In the genomic region with DNA sequence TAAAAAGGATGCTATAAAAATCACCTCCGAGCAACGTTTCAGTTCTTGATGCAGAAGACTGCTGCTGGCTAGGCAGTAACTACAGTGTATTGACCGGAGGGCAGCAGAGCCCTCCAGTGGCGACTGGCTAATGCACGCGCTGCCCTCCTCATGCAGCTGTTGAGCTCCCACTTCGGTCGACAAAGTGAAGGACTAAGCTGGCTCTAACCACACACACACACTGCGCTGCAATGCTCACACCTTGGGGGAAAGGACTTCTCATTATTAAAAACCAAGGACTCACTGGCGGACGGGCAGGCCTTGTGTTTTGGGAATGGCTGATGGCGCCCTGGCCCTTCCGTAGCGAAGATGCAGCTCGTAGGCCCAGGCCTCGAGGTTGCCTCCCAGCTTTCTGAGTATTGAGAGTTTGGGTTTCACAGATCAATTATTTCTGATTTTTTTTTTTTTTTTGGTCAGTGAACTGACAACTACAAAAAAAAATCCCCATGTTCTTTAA, we compare ENCODE assay signal across 10 cellular contexts.
DNase-seq lines count a peak whose midpoint lies in the region; ATAC-seq, FAIRE-seq and TF ChIP-seq lines count a peak whose summit lies in the region.
"Had no signal": no experiment of that assay in that cellular context is flagged by ENCODE, and none has a peak within 500 bp of the region (broad histone marks: within the 10 kb centered on the region; RNA-seq: fewer than 3 reads in every experiment).

No MANE protein-coding gene starts in this region.

- H3K4me1 Mint-ChIP-seq in HFFc6 (ENCODE audit: low read depth) = peaks cover 7% of the 10 kb centered on the region; the same call in 1 of the 2 replicates
- no peaks in the 10 kb centered on the region for H3K4me1 Mint-ChIP-seq in activated naive CD8-positive, alpha-beta T cell treated with anti-CD3 and anti-CD28 coated beads for 36 hours
- peaks cover 4% of the 10 kb centered on the region for H3K4me1 Mint-ChIP-seq in stimulated activated memory B cell treated with anti-CD40 and anti-IgM and Interleukin-4, amounts not matched to agents 10 μg/mL and 1 μg/mL and 100 μg/mL, for 72 hours
- H3K4me1 Mint-ChIP-seq: naive B cell had no signal

- no peak for FAIRE-seq in kidney (lab: Jason Lieb, UNC)

- no peak overlapping the region for H3K27ac ChIP-seq in kidney (ENCODE audit: low read depth in 2 of 2, low read length in 2 of 2)

- no peak overlapping the region for H3K4me3 Mint-ChIP-seq in HFFc6
- no peak overlapping the region for H3K4me3 Mint-ChIP-seq in activated naive CD8-positive, alpha-beta T cell treated with anti-CD3 and anti-CD28 coated beads for 36 hours
- no peak overlapping the region for H3K4me3 Mint-ChIP-seq in stimulated activated memory B cell treated with anti-CD40 and anti-IgM and Interleukin-4, amounts not matched to agents 10 μg/mL and 1 μg/mL and 100 μg/mL, for 72 hours
- H3K4me3 Mint-ChIP-seq: naive B cell; T-helper 1 cell treated with Interleukin-12 subunit alpha and Interleukin-12 subunit beta and Interleukin-4 antibody, amounts not matched to agents 30 μg/mL and 1 μg/mL, for 36 hours had no signal

- peak; percentile 52 for TF ChIP-seq CTCF in BE2C (IDR thresholded peaks at IDR 0.05; ENCODE audit: low read depth, low read length)
- peak; percentile 37 for TF ChIP-seq CTCF in HFFc6 (IDR thresholded peaks at IDR 0.05)
- TF ChIP-seq CTCF in kidney (IDR thresholded peaks at IDR 0.05; ENCODE audit: borderline replicate concordance, extremely low read depth, insufficient read depth) = peak; percentile 34

- no peak overlapping the region for H3K4me3 ChIP-seq in BE2C (ENCODE audit: low read depth, low read length)
- H3K4me3 ChIP-seq in kidney (ENCODE audit: low read length in 2 of 2) = no peak overlapping the region

- H3K4me1 ChIP-seq in BE2C (no peaks in the 10 kb centered on the region), kidney (ENCODE audit: control insufficient read depth in 1 of 2, insufficient read depth in 1 of 2, low read depth in 1 of 2, low read length in 2 of 2) (no peaks in the 10 kb centered on the region)

- no peak for ATAC-seq in stimulated activated memory B cell treated with anti-CD40 and anti-IgM and Interleukin-4, amounts not matched to agents 10 μg/mL and 1 μg/mL and 100 μg/mL, for 72 hours

- H3K27me3 ChIP-seq in BE2C = no peaks in the 10 kb centered on the region

- no peak overlapping the region for H3K9ac ChIP-seq in kidney (ENCODE audit: low read length in 2 of 2)

- H3K36me3 Mint-ChIP-seq in HFFc6 (ENCODE audit: low read depth) = peaks cover 56% of the 10 kb centered on the region
- H3K36me3 Mint-ChIP-seq in activated naive CD8-positive, alpha-beta T cell treated with anti-CD3 and anti-CD28 coated beads for 36 hours = peaks cover 14% of the 10 kb centered on the region
- peaks cover 63% of the 10 kb centered on the region for H3K36me3 Mint-ChIP-seq in stimulated activated memory B cell treated with anti-CD40 and anti-IgM and Interleukin-4, amounts not matched to agents 10 μg/mL and 1 μg/mL and 100 μg/mL, for 72 hours

- no peak overlapping the region for H3K27ac Mint-ChIP-seq in HFFc6
- H3K27ac Mint-ChIP-seq in activated naive CD8-positive, alpha-beta T cell treated with anti-CD3 and anti-CD28 coated beads for 36 hours = no peak overlapping the region
- no peak overlapping the region for H3K27ac Mint-ChIP-seq in stimulated activated memory B cell treated with anti-CD40 and anti-IgM and Interleukin-4, amounts not matched to agents 10 μg/mL and 1 μg/mL and 100 μg/mL, for 72 hours
- H3K27ac Mint-ChIP-seq: T-helper 1 cell treated with Interleukin-12 subunit alpha and Interleukin-12 subunit beta and Interleukin-4 antibody, amounts not matched to agents 30 μg/mL and 1 μg/mL, for 36 hours had no signal

- intact Hi-C loops in kidney (cut with DNase I) = no loop called here

- peaks cover 61% of the 10 kb centered on the region for H3K36me3 ChIP-seq in BE2C
- H3K36me3 ChIP-seq in kidney (ENCODE audit: control insufficient read depth in 1 of 2, insufficient read depth in 2 of 2, low read length in 2 of 2) = peaks cover 38 to 57% of the 10 kb centered on the region in 2 donors

- peaks cover 27% of the 10 kb centered on the region for H3K27me3 Mint-ChIP-seq in HFFc6 (ENCODE audit: insufficient read depth)
- H3K27me3 Mint-ChIP-seq in activated naive CD8-positive, alpha-beta T cell treated with anti-CD3 and anti-CD28 coated beads for 36 hours = no peaks in the 10 kb centered on the region
- H3K27me3 Mint-ChIP-seq in stimulated activated memory B cell treated with anti-CD40 and anti-IgM and Interleukin-4, amounts not matched to agents 10 μg/mL and 1 μg/mL and 100 μg/mL, for 72 hours = no peaks in the 10 kb centered on the region
- H3K27me3 Mint-ChIP-seq: naive B cell had no signal

- H3K9me3 ChIP-seq in BE2C = no peaks in the 10 kb centered on the region
- no peaks in the 10 kb centered on the region for H3K9me3 ChIP-seq in kidney (ENCODE audit: control insufficient read depth in 1 of 2, low read length in 2 of 2)

- no peaks in the 10 kb centered on the region for H3K9me3 Mint-ChIP-seq in HFFc6
- no peaks in the 10 kb centered on the region for H3K9me3 Mint-ChIP-seq in activated naive CD8-positive, alpha-beta T cell treated with anti-CD3 and anti-CD28 coated beads for 36 hours
- H3K9me3 Mint-ChIP-seq in stimulated activated memory B cell treated with anti-CD40 and anti-IgM and Interleukin-4, amounts not matched to agents 10 μg/mL and 1 μg/mL and 100 μg/mL, for 72 hours = no peaks in the 10 kb centered on the region
- H3K9me3 Mint-ChIP-seq: naive B cell; T-helper 1 cell treated with Interleukin-12 subunit alpha and Interleukin-12 subunit beta and Interleukin-4 antibody, amounts not matched to agents 30 μg/mL and 1 μg/mL, for 36 hours had no signal

- DNase-seq in BE2C = peak; percentile 49
- DNase-seq in HFFc6 = no peak
- peak; percentile 38 for DNase-seq in amniotic epithelial cell (ENCODE audit: low read depth)
- DNase-seq in kidney = no peak
- DNase-seq in activated naive CD8-positive, alpha-beta T cell treated with anti-CD3 and anti-CD28 coated beads for 36 hours = no peak
- no peak for DNase-seq in HCEC 1CT
- no peak for DNase-seq in stimulated activated CD4-positive, alpha-beta T cell treated with anti-CD3 and anti-CD28 coated beads, Interleukin-12 subunit alpha, Interleukin-12 subunit beta, amount 100 ng/mL, for 4 hours
- DNase-seq: naive B cell had no signal

Comparison
In these comparisons a context has a peak if more than half of its experiments do, and no peak if none do; other contexts are left out.
1. DNase-seq: peak in BE2C (single experiment) and amniotic epithelial cell (single experiment); none in HFFc6 (single experiment), kidney (single experiment), activated naive CD8-positive, alpha-beta T cell treated with anti-CD3 and anti-CD28 coated beads for 36 hours (single experiment), HCEC 1CT (single experiment) and stimulated activated CD4-positive, alpha-beta T cell treated with anti-CD3 and anti-CD28 coated beads, Interleukin-12 subunit alpha, Interleukin-12 subunit beta, amount 100 ng/mL, for 4 hours (single experiment).
2. Peak in every context shown above with its lines, with median percentiles within 50 percentile points of each other: CTCF ChIP-seq.